8 cellular contexts compared by ENCODE assay signal in the genomic region with DNA sequence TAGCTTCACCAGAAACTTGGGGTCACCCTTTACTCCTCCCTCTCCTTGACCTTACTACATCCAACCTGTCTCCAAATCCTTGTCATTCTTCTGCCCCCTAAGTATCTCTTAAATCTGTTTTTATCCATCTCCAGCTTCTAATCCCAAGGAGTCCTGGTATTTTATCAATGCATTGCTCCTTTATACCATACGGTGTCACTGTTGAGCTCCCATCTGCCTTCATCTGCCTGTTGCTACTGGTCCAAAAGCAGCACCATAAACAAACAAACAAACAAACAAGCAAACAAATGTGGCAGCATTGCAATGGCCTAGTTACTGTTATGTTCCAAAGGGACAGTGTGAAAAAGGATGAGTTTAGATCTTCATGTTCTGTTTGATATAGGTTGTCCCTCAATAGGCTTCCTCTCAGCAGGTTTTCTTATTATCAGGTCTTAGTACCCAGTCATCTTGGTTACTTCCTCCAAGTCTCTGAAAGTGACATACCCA. TPM values are rescaled to one million over a fixed set of nuclear protein-coding genes. Genes with fewer than 3 reads are reported as not detected.
DNase-seq lines count a peak whose midpoint lies in the region; ATAC-seq and TF ChIP-seq lines count a peak whose summit lies in the region.

No MANE protein-coding gene starts in this region.

- peak; percentile 56 for TF ChIP-seq CTCF in mucosa of descending colon (IDR thresholded peaks at IDR 0.05)

- peak in 1 of 2 donors; percentile 26 for DNase-seq in activated naive CD4-positive, alpha-beta T cell treated with anti-CD3 and anti-CD28 coated beads, Interleukin-2, amount 50 U/mL, for 72 hours (ENCODE audit: low spot score in 2 of 2)
- no peak for DNase-seq in activated naive CD4-positive, alpha-beta T cell treated with anti-CD3 and anti-CD28 coated beads, Interleukin-2, amount 50 U/mL, for 16 hours
- DNase-seq in HS-27A (ENCODE audit: low read depth), result peak; percentile 24
- peak; percentile 69 for DNase-seq in RKO (ENCODE audit: low spot score)
- DNase-seq in epidermal melanocyte (ENCODE audit: insufficient read length, low spot score), result peak; percentile 74
- peak in 1 of 3 donors; percentile 45 for DNase-seq in mucosa of descending colon

- no peaks in the 10 kb centered on the region for H3K9me3 ChIP-seq in mucosa of descending colon

- H3K36me3 ChIP-seq in mucosa of descending colon (ENCODE audit: low read depth), result no peaks in the 10 kb centered on the region

- no peak overlapping the region for H3K27ac Mint-ChIP-seq in activated naive CD4-positive, alpha-beta T cell treated with anti-CD3 and anti-CD28 coated beads, Interleukin-2, amount 50 U/mL, for 72 hours

- no peaks in the 10 kb centered on the region for H3K4me1 ChIP-seq in mucosa of descending colon (ENCODE audit: low read depth)

- no peaks in the 10 kb centered on the region for H3K9me3 Mint-ChIP-seq in activated naive CD4-positive, alpha-beta T cell treated with anti-CD3 and anti-CD28 coated beads, Interleukin-2, amount 50 U/mL, for 72 hours

- peak; percentile 40 to 48 for ATAC-seq in activated naive CD4-positive, alpha-beta T cell treated with anti-CD3 and anti-CD28 coated beads, Interleukin-2, amount 50 U/mL, for 72 hours
- peak; percentile 59 for ATAC-seq in mucosa of descending colon
- ATAC-seq in GM19452 (IDR thresholded peaks at IDR 0.05; ENCODE audit: unreplicated experiment), result no peak
- ATAC-seq in HG02623 (IDR thresholded peaks at IDR 0.05; ENCODE audit: unreplicated experiment), result no peak

- peaks cover 0 to 8% of the 10 kb centered on the region in 2 donors for H3K36me3 Mint-ChIP-seq in activated naive CD4-positive, alpha-beta T cell treated with anti-CD3 and anti-CD28 coated beads, Interleukin-2, amount 50 U/mL, for 72 hours

- intact Hi-C loops in mucosa of descending colon (cut with DNase I, micrococcal nuclease), result no loop called here

- no peak overlapping the region for H3K4me3 ChIP-seq in mucosa of descending colon

RNA-seq across cellular contexts. Expression of a gene that starts 34.2 kb away (rescaled TPM):
- 10 to 100 TPM; 22.4 to 38.5 TPM for total RNA-seq in activated naive CD4-positive, alpha-beta T cell treated with anti-CD3 and anti-CD28 coated beads, Interleukin-2, amount 50 U/mL, for 72 hours
- 10 to 100 TPM; 12.9 to 17.7 (median 15.5) TPM for total RNA-seq in mucosa of descending colon

RNA-seq across cellular contexts. Expression of a gene that starts 50.0 kb away (rescaled TPM):
- 10 to 100 TPM; 36.9 to 38.3 TPM for total RNA-seq in activated naive CD4-positive, alpha-beta T cell treated with anti-CD3 and anti-CD28 coated beads, Interleukin-2, amount 50 U/mL, for 72 hours
- 10 to 100 TPM; 36.9 to 42.4 (median 41.0) TPM for total RNA-seq in mucosa of descending colon

RNA-seq across cellular contexts. Expression of a gene that starts 50.2 kb away (rescaled TPM):
- 10 to 100 TPM; 47.1 to 59.9 TPM for total RNA-seq in activated naive CD4-positive, alpha-beta T cell treated with anti-CD3 and anti-CD28 coated beads, Interleukin-2, amount 50 U/mL, for 72 hours
- 10 to 100 TPM; 52.7 to 85.0 (median 76.6) TPM for total RNA-seq in mucosa of descending colon

RNA-seq across cellular contexts. Expression of a gene that starts 57.6 kb away (rescaled TPM):
- total RNA-seq in activated naive CD4-positive, alpha-beta T cell treated with anti-CD3 and anti-CD28 coated beads, Interleukin-2, amount 50 U/mL, for 72 hours, result 10 to 100 TPM in 1 of 2 donors, 1 to 10 TPM in 1; 4.7 to 19.0 TPM
- 10 to 100 TPM; 28.0 to 57.8 (median 48.4) TPM for total RNA-seq in mucosa of descending colon

Comparison
In these comparisons a context has a peak if more than half of its experiments do, and no peak if none do; other contexts are left out.
1. ATAC-seq: peak in activated naive CD4-positive, alpha-beta T cell treated with anti-CD3 and anti-CD28 coated beads, Interleukin-2, amount 50 U/mL, for 72 hours (2 of 2) and mucosa of descending colon (single experiment); none in GM19452 (single experiment) and HG02623 (single experiment).